Comparison of ENCODE assay signal across 8 cellular contexts in the genomic region with DNA sequence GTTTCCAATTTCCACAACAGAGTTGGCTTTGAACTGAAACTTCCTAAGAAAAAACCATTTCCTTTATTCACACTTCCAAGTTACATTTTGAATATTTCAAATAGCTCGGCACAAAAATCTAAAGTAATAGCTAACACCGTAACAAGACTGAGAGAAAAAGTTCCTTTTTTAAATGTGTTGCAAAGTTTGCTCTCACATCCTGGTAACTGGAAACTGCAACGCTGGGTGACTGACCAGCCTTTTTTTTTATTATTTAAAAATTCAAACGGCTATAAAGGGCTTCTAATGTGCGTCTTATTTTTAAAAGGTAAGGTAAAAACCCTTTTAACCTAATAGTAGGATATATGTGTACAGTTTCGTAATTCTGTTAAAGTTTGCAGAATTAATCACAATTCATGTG. TPM values are rescaled to one million over a fixed set of nuclear protein-coding genes. Genes with fewer than 3 reads are reported as not detected.
DNase-seq lines count a peak whose midpoint lies in the region; ATAC-seq and TF ChIP-seq lines count a peak whose summit lies in the region.

No MANE protein-coding gene starts in this region.

- H3K36me3 ChIP-seq in left ventricle myocardium inferior (no peaks in the 10 kb centered on the region), vagina (no peaks in the 10 kb centered on the region)

- ATAC-seq in left cardiac atrium (no peak), memory B cell (ENCODE audit: low read depth) (no peak), HG02588 (IDR thresholded peaks at IDR 0.05; ENCODE audit: unreplicated experiment) (no peak)

- no peaks in the 10 kb centered on the region for H3K36me3 Mint-ChIP-seq in memory B cell

- no peaks in the 10 kb centered on the region for H3K27me3 ChIP-seq in left ventricle myocardium inferior (ENCODE audit: low read depth)
- no peaks in the 10 kb centered on the region for H3K27me3 ChIP-seq in vagina

- peaks cover 7% of the 10 kb centered on the region for H3K4me1 Mint-ChIP-seq in memory B cell

- H3K4me3 ChIP-seq in left ventricle myocardium inferior (peak overlapping the region; percentile 93), astrocyte of the spinal cord (ENCODE audit: low read depth, low read length) (peak overlapping the region; percentile 85), vagina (peak overlapping the region; percentile 87 to 96)

- H3K4me3 Mint-ChIP-seq in memory B cell: peak overlapping the region; percentile 47

- intact Hi-C loops in left ventricle myocardium inferior (cut with micrococcal nuclease): loop anchor here (5.0 kb wide), 1 partner anchor 66 kb away; the partner anchor contains the start of gene GALM
- intact Hi-C loops in left cardiac atrium (cut with DNase I): loop anchor here in 1 of 2 donors (5.0 kb wide), 1 partner anchor 66 kb away; the partner anchor contains the start of gene GALM
- intact Hi-C loops in vagina (cut with DNase I): no loop called here

- H3K27me3 Mint-ChIP-seq in memory B cell: peaks cover 12% of the 10 kb centered on the region

- no peak for TF ChIP-seq POLR2A in vagina (IDR thresholded peaks at IDR 0.05)

- DNase-seq in left ventricle myocardium inferior (no peak), left cardiac atrium (no peak), astrocyte of the spinal cord (ENCODE audit: low read depth, low spot score) (peak; percentile 41), memory B cell (ENCODE audit: low spot score in 2 of 2) (no peak), vagina (ENCODE audit: extremely low spot score in 2 of 2) (no peak), cerebellum (ENCODE audit: low spot score) (no peak), Ammon's horn (ENCODE audit: low spot score) (no peak)

- in situ Hi-C loops in astrocyte of the spinal cord (cut with HindIII; ENCODE audit: low sequenced_read_pairs): no loop called here

- H3K27ac Mint-ChIP-seq in memory B cell: no peak overlapping the region

- H3K27ac ChIP-seq in left ventricle myocardium inferior (replicated peaks) (peak overlapping the region; percentile 98), vagina (peak overlapping the region; percentile 98)

- TF ChIP-seq CTCF in left ventricle myocardium inferior (IDR thresholded peaks at IDR 0.05; ENCODE audit: borderline replicate concordance) (no peak), astrocyte of the spinal cord (IDR thresholded peaks at IDR 0.05; ENCODE audit: low read depth, low read length) (no peak), vagina (IDR thresholded peaks at IDR 0.05) (no peak)

- H3K4me1 ChIP-seq in left ventricle myocardium inferior: peaks cover 75% of the 10 kb centered on the region
- peaks cover 52% of the 10 kb centered on the region for H3K4me1 ChIP-seq in vagina

- no peaks in the 10 kb centered on the region for H3K9me3 ChIP-seq in left ventricle myocardium inferior (replicated peaks)
- no peaks in the 10 kb centered on the region for H3K9me3 ChIP-seq in vagina

- no peaks in the 10 kb centered on the region for H3K9me3 Mint-ChIP-seq in memory B cell

RNA-seq across cellular contexts. Expression of gene HNRNPLL, which starts 1.7 kb away (rescaled TPM):
- total RNA-seq in left ventricle myocardium inferior: 26.3 TPM
- 10 to 100 TPM; 24.7 to 28.3 TPM for total RNA-seq in left cardiac atrium
- total RNA-seq in vagina: 33.9 TPM
- 102 TPM for total RNA-seq in cerebellum
